ENCODE assay signal across 1 cellular context in the genomic region with DNA sequence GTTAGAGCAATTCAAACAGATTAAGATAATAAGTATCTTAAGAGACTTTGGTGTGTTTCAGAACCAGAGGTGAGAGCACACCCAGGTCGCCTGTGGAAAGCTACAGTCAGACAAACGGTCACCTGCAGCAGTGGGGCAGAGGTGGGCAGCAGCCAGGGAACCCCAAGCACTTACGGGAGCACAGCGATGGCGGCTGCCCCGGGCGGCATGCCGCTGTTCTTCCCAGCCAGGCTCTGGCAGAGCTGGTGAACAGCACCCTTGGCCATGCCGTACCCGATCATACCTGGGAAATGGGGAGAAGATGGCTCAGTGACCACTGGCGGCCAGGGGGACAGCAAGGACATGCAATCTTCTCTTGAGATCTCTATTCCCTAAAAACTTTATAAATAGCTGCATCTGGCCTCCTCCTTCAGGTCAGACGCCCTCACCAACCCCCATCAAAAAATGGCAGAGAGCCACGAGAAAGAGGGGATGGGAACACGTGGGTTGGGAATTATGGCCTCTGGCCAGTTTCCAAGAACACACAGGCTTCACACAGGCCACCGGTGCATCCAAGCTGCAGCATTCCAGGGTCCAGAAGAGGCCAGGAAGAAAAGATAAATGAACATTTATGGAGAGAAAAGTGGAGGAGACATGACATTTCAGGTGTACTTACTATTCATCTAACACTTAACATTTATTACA.
TF ChIP-seq lines count a peak whose summit lies in the region.

No MANE protein-coding gene starts in this region.

TF ChIP-seq in SK-N-SH treated with all-trans-retinoic acid at 6 μM for 48 hours, 23 proteins besides CTCF, POLR2A, EP300 and RAD21 (continued from another document):
- TF ChIP-seq, protein P1, sequence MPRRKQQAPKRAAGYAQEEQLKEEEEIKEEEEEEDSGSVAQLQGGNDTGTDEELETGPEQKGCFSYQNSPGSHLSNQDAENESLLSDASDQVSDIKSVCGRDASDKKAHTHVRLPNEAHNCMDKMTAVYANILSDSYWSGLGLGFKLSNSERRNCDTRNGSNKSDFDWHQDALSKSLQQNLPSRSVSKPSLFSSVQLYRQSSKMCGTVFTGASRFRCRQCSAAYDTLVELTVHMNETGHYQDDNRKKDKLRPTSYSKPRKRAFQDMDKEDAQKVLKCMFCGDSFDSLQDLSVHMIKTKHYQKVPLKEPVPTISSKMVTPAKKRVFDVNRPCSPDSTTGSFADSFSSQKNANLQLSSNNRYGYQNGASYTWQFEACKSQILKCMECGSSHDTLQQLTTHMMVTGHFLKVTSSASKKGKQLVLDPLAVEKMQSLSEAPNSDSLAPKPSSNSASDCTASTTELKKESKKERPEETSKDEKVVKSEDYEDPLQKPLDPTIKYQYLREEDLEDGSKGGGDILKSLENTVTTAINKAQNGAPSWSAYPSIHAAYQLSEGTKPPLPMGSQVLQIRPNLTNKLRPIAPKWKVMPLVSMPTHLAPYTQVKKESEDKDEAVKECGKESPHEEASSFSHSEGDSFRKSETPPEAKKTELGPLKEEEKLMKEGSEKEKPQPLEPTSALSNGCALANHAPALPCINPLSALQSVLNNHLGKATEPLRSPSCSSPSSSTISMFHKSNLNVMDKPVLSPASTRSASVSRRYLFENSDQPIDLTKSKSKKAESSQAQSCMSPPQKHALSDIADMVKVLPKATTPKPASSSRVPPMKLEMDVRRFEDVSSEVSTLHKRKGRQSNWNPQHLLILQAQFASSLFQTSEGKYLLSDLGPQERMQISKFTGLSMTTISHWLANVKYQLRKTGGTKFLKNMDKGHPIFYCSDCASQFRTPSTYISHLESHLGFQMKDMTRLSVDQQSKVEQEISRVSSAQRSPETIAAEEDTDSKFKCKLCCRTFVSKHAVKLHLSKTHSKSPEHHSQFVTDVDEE (CRISPR knock-in tag; IDR thresholded peaks at IDR 0.05) = 0 out of 2 replicates have a peak, but pooled peaks have one; percentile 28
- TF ChIP-seq ARNTL (CRISPR knock-in tag; IDR thresholded peaks at IDR 0.05; ENCODE audit: borderline replicate concordance, low read depth) = no peak
- TF ChIP-seq, protein P2, sequence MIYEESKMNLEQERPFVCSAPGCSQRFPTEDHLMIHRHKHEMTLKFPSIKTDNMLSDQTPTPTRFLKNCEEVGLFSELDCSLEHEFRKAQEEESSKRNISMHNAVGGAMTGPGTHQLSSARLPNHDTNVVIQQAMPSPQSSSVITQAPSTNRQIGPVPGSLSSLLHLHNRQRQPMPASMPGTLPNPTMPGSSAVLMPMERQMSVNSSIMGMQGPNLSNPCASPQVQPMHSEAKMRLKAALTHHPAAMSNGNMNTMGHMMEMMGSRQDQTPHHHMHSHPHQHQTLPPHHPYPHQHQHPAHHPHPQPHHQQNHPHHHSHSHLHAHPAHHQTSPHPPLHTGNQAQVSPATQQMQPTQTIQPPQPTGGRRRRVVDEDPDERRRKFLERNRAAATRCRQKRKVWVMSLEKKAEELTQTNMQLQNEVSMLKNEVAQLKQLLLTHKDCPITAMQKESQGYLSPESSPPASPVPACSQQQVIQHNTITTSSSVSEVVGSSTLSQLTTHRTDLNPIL (CRISPR knock-in tag; IDR thresholded peaks at IDR 0.05; ENCODE audit: low read depth) = no peak
TF ChIP-seq in SK-N-SH treated with all-trans-retinoic acid at 6 μM for 48 hours: peak in this region for 2.
